ENCODE assay signal across 20 cellular contexts in genomic region chr1:76317299-76317913, GRCh38.
"Had no signal": no experiment of that assay in that cellular context is flagged by ENCODE, and none has a peak within 500 bp of the region (broad histone marks: within the 10 kb centered on the region; RNA-seq: fewer than 3 reads in every experiment).

No MANE protein-coding gene starts in this region.

- ATAC-seq: activated naive CD8-positive, alpha-beta T cell treated with anti-CD3 and anti-CD28 coated beads, Interleukin-2, amount 50 U/mL, for 24 hours; activated T-cell treated with anti-CD3 and anti-CD28 coated beads, Interleukin-2, amount 50 U/mL, for 4 hours; T-cell had no signal

- H3K27ac ChIP-seq: VCaP had no signal

- DNase-seq: activated CD4-positive, alpha-beta memory T cell treated with anti-CD3 and anti-CD28 coated beads for 36 hours; activated CD4-positive, alpha-beta T cell treated with anti-CD3 and anti-CD28 coated beads, Interleukin-2, amount 10 ng/mL, durations not matched to agents 7 days and 5 days; activated CD4-positive, CD25-positive, alpha-beta regulatory T cell; activated CD8-positive, alpha-beta memory T cell treated with anti-CD3 and anti-CD28 coated beads for 24 hours; activated effector memory CD4-positive, alpha-beta T cell treated with anti-CD3 and anti-CD28 coated beads, Interleukin-2, amount 50 U/mL, for 16 hours; activated naive CD4-positive, alpha-beta T cell treated with Interleukin-2 at 50 U/mL for 16 hours; activated naive CD8-positive, alpha-beta T cell treated with anti-CD3 and anti-CD28 coated beads, Interleukin-2, amount 50 U/mL, for 24 hours; activated T-cell treated with anti-CD3 and anti-CD28 coated beads, Interleukin-2, amount 50 U/mL, for 4 hours; amygdala; KG1; NCI-H1048; NCI-H146; NCI-H187 treated with DMSO at 0.1 percent for 48 hours; NCI-H2081 treated with DMSO at 0.1 percent for 48 hours; NCI-H446; NCI-H524; SIG-M5; T-cell; T-helper 2 cell had no signal
